Comparison of ENCODE assay signal across 1 cellular context in genomic region chr14:91062600-91062999, GRCh38.
TF ChIP-seq lines count a peak whose summit lies in the region.

No MANE protein-coding gene starts in this region.

TF ChIP-seq in GM12878, 131 proteins besides CTCF, POLR2A, EP300 and RAD21:
- TF ChIP-seq ATF3 (IDR thresholded peaks at IDR 0.05; ENCODE audit: borderline replicate concordance, extremely low read depth, low read depth, low read length) = no peak
- TF ChIP-seq, protein P1, sequence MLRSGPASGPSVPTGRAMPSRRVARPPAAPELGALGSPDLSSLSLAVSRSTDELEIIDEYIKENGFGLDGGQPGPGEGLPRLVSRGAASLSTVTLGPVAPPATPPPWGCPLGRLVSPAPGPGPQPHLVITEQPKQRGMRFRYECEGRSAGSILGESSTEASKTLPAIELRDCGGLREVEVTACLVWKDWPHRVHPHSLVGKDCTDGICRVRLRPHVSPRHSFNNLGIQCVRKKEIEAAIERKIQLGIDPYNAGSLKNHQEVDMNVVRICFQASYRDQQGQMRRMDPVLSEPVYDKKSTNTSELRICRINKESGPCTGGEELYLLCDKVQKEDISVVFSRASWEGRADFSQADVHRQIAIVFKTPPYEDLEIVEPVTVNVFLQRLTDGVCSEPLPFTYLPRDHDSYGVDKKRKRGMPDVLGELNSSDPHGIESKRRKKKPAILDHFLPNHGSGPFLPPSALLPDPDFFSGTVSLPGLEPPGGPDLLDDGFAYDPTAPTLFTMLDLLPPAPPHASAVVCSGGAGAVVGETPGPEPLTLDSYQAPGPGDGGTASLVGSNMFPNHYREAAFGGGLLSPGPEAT (IDR thresholded peaks at IDR 0.05; ENCODE audit: low read depth) = no peak
- no peak for TF ChIP-seq SMAD1 (IDR thresholded peaks at IDR 0.05; ENCODE audit: low read depth, partially characterized antibody)
- TF ChIP-seq MEF2B (IDR thresholded peaks at IDR 0.05; ENCODE audit: partially characterized antibody, poor library complexity, severe bottlenecking) = no peak
- TF ChIP-seq, protein P2, sequence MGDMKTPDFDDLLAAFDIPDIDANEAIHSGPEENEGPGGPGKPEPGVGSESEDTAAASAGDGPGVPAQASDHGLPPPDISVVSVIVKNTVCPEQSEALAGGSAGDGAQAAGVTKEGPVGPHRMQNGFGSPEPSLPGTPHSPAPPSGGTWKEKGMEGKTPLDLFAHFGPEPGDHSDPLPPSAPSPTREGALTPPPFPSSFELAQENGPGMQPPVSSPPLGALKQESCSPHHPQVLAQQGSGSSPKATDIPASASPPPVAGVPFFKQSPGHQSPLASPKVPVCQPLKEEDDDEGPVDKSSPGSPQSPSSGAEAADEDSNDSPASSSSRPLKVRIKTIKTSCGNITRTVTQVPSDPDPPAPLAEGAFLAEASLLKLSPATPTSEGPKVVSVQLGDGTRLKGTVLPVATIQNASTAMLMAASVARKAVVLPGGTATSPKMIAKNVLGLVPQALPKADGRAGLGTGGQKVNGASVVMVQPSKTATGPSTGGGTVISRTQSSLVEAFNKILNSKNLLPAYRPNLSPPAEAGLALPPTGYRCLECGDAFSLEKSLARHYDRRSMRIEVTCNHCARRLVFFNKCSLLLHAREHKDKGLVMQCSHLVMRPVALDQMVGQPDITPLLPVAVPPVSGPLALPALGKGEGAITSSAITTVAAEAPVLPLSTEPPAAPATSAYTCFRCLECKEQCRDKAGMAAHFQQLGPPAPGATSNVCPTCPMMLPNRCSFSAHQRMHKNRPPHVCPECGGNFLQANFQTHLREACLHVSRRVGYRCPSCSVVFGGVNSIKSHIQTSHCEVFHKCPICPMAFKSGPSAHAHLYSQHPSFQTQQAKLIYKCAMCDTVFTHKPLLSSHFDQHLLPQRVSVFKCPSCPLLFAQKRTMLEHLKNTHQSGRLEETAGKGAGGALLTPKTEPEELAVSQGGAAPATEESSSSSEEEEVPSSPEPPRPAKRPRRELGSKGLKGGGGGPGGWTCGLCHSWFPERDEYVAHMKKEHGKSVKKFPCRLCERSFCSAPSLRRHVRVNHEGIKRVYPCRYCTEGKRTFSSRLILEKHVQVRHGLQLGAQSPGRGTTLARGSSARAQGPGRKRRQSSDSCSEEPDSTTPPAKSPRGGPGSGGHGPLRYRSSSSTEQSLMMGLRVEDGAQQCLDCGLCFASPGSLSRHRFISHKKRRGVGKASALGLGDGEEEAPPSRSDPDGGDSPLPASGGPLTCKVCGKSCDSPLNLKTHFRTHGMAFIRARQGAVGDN (IDR thresholded peaks at IDR 0.05) = no peak
- no peak for TF ChIP-seq KLF5 (IDR thresholded peaks at IDR 0.05; ENCODE audit: partially characterized antibody)
- TF ChIP-seq CREM (IDR thresholded peaks at IDR 0.05; ENCODE audit: low read depth) = no peak
- TF ChIP-seq, protein P3, sequence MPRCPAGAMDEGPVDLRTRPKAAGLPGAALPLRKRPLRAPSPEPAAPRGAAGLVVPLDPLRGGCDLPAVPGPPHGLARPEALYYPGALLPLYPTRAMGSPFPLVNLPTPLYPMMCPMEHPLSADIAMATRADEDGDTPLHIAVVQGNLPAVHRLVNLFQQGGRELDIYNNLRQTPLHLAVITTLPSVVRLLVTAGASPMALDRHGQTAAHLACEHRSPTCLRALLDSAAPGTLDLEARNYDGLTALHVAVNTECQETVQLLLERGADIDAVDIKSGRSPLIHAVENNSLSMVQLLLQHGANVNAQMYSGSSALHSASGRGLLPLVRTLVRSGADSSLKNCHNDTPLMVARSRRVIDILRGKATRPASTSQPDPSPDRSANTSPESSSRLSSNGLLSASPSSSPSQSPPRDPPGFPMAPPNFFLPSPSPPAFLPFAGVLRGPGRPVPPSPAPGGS (IDR thresholded peaks at IDR 0.05; ENCODE audit: borderline replicate concordance, insufficient read depth, low read depth, low read length, poor library complexity, severe bottlenecking) = no peak
- no peak for TF ChIP-seq SIX5 (IDR thresholded peaks at IDR 0.05; ENCODE audit: low read depth, low read length, severe bottlenecking)
- TF ChIP-seq, protein P4, sequence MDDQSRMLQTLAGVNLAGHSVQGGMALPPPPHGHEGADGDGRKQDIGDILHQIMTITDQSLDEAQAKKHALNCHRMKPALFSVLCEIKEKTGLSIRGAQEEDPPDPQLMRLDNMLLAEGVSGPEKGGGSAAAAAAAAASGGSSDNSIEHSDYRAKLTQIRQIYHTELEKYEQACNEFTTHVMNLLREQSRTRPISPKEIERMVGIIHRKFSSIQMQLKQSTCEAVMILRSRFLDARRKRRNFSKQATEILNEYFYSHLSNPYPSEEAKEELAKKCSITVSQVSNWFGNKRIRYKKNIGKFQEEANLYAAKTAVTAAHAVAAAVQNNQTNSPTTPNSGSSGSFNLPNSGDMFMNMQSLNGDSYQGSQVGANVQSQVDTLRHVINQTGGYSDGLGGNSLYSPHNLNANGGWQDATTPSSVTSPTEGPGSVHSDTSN (IDR thresholded peaks at IDR 0.05; ENCODE audit: insufficient replicate concordance, low read depth, low read length) = no peak
- no peak for TF ChIP-seq YBX1 (IDR thresholded peaks at IDR 0.05)
- TF ChIP-seq SIN3A (IDR thresholded peaks at IDR 0.05; ENCODE audit: low read depth, low read length) = no peak
- TF ChIP-seq KDM1A (IDR thresholded peaks at IDR 0.05; ENCODE audit: borderline replicate concordance) = no peak
- TF ChIP-seq IRF5 (IDR thresholded peaks at IDR 0.05; ENCODE audit: borderline replicate concordance) = no peak
- no peak for TF ChIP-seq BMI1 (IDR thresholded peaks at IDR 0.05; ENCODE audit: borderline replicate concordance)
- TF ChIP-seq CBFB (IDR thresholded peaks at IDR 0.05; ENCODE audit: low read depth) = no peak
- no peak for TF ChIP-seq SMC3 (IDR thresholded peaks at IDR 0.05; ENCODE audit: borderline replicate concordance, low read length)
- no peak for TF ChIP-seq ZNF217 (IDR thresholded peaks at IDR 0.05)
- TF ChIP-seq, protein P5, sequence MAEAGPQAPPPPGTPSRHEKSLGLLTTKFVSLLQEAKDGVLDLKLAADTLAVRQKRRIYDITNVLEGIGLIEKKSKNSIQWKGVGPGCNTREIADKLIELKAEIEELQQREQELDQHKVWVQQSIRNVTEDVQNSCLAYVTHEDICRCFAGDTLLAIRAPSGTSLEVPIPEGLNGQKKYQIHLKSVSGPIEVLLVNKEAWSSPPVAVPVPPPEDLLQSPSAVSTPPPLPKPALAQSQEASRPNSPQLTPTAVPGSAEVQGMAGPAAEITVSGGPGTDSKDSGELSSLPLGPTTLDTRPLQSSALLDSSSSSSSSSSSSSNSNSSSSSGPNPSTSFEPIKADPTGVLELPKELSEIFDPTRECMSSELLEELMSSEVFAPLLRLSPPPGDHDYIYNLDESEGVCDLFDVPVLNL (IDR thresholded peaks at IDR 0.05; ENCODE audit: low read depth, low read length) = no peak
